In the genomic region with DNA sequence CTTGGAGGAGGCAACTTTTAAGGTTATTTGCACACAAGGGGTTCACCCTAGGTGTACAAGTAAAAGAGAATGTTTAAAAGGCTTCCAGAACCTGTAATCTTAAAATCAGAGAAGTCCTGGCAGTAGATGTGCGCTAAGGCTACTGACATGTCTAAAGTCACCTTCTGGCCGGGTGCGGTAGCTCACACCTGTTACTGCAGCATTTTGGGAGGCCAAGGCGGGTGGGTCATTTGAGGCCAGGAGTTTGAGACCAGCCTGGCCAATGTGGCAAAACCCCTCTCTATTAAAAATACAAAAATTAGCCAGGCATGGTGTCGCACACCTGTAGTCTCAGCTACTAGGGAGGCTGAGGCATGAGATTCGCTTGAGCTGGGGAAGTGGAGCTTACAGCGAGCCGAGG, we compare ENCODE assay signal across 21 cellular contexts. TPM values are rescaled to one million over a fixed set of nuclear protein-coding genes. Genes with fewer than 3 reads are reported as not detected.
DNase-seq lines count a peak whose midpoint lies in the region; ATAC-seq, FAIRE-seq and TF ChIP-seq lines count a peak whose summit lies in the region.
"Had no signal": no experiment of that assay in that cellular context is flagged by ENCODE, and none has a peak within 500 bp of the region (broad histone marks: within the 10 kb centered on the region; RNA-seq: fewer than 3 reads in every experiment).

No MANE protein-coding gene starts in this region.

- no TSS peak for BruUV-seq in HepG2 (replicated peaks; lab: Mats Ljungman, UMichigan)

- no peak overlapping the region for H4K5ac ChIP-seq in H1 (ENCODE audit: insufficient read length, low read depth, low read length)

- TF ChIP-seq RAD21 in HepG2 (CRISPR knock-in tag; IDR thresholded peaks at IDR 0.05): no peak
- TF ChIP-seq RAD21 in H1 (IDR thresholded peaks at IDR 0.05 in 1 of 2, conservative IDR thresholded peaks at IDR 0.05 in 1 of 2; ENCODE audit: low read depth in 2 of 2, low read length in 2 of 2): no peak

- no peak overlapping the region for H3K56ac ChIP-seq in H1 (replicated peaks; ENCODE audit: insufficient read length, low read depth, low read length)

- peaks cover 3% of the 10 kb centered on the region for H3K4me1 Mint-ChIP-seq in osteocyte (ENCODE audit: unreplicated experiment)
- H3K4me1 Mint-ChIP-seq: CD8-positive, alpha-beta memory T cell had no signal

- CTCF ChIA-PET in HepG2 (lab: Yijun Ruan, JAX; ENCODE audit: low intra/inter-chr PET ratio, low total read pairs): no interaction called here
- CTCF ChIA-PET in H1 (lab: Charles Lee; ENCODE audit: partially characterized antibody): interaction anchor here (0.5 to 3.8 kb wide), 8 partner anchors 9 to 286 kb away, joined by 3 to 35 read pairs (median 3); no protein-coding TSS in a partner anchor

- H3K79me2 ChIP-seq in HepG2 (ENCODE audit: insufficient read depth, low read length) (no peaks in the 10 kb centered on the region), Karpas-422 (ENCODE audit: low read length) (no peaks in the 10 kb centered on the region), H1 (ENCODE audit: control insufficient read depth in 1 of 2, insufficient read depth in 2 of 2, low read length in 2 of 2) (no peaks in the 10 kb centered on the region)

- POLR2A ChIA-PET in HepG2 (lab: Yijun Ruan, JAX): no interaction called here
- POLR2A ChIA-PET in H1 (lab: Charles Lee; ENCODE audit: partially characterized antibody): interaction anchor here (0.6 to 2.1 kb wide), 3 partner anchors 10 to 195 kb away, joined by 3 to 6 read pairs (median 4); no protein-coding TSS in a partner anchor

- no peak overlapping the region for H2BK120ac ChIP-seq in H1 (replicated peaks; ENCODE audit: low read depth, low read length)

- H2AK5ac ChIP-seq in H1 (ENCODE audit: low read depth, low read length): no peak overlapping the region

- H3K9me3 ChIP-seq in HepG2 (ENCODE audit: low read length) (no peaks in the 10 kb centered on the region), right lobe of liver (no peaks in the 10 kb centered on the region), Karpas-422 (ENCODE audit: low read length) (no peaks in the 10 kb centered on the region), H1 (ENCODE audit: insufficient read depth in 2 of 2, low read depth in 1 of 2, low read length in 1 of 2) (no peaks in the 10 kb centered on the region)
- H3K9me3 ChIP-seq: BE2C; BLaER1 treated with 17β-estradiol and CSF1 and Interleukin-3, amounts not matched to agents 10 nM and 100 nM; HAP-1 had no signal

- no peaks in the 10 kb centered on the region for H3K27me3 Mint-ChIP-seq in osteocyte (ENCODE audit: unreplicated experiment)
- H3K27me3 Mint-ChIP-seq: CD4-positive, alpha-beta T cell; CD8-positive, alpha-beta memory T cell had no signal

- H3K9me3 Mint-ChIP-seq in osteocyte (ENCODE audit: unreplicated experiment): no peaks in the 10 kb centered on the region
- H3K9me3 Mint-ChIP-seq: CD14-positive monocyte; CD4-positive, alpha-beta T cell; CD8-positive, alpha-beta memory T cell had no signal

- H3K4me1 ChIP-seq in HepG2 (ENCODE audit: insufficient read depth, low read length) (no peaks in the 10 kb centered on the region; the same call in 1 of the 2 replicates), right lobe of liver (no peaks in the 10 kb centered on the region), Karpas-422 (ENCODE audit: low read length) (no peaks in the 10 kb centered on the region), H1 (replicated peaks in 1 of 4; ENCODE audit: control insufficient read depth in 3 of 4, insufficient read depth in 4 of 4, low read length in 3 of 4) (peaks cover 0 to 10% (median 5%) of the 10 kb centered on the region in 4 experiments; a peak in 4 of 7 replicates)
- H3K4me1 ChIP-seq: BE2C had no signal

- FAIRE-seq in HepG2 (lab: Jason Lieb, UNC) (no peak), H1 (lab: Jason Lieb, UNC) (no peak)
- FAIRE-seq: A204.1, GM18507 had no signal

- H4K8ac ChIP-seq in H1 (ENCODE audit: extremely low read depth, insufficient read depth, low read length): no peak overlapping the region

- H3K14ac ChIP-seq in H1 (ENCODE audit: insufficient read length): no peak overlapping the region

- DNase-seq in HepG2 (ENCODE audit: low spot score) (no peak), right lobe of liver (no peak), Karpas-422 (peak; percentile 38), H1 (ENCODE audit: low read depth in 1 of 2, low spot score in 2 of 2) (no peak), osteocyte (ENCODE audit: extremely low spot score, unreplicated experiment) (peak; percentile 25), RKO (ENCODE audit: low spot score) (no peak), NCI-H1694 (lab: John Stamatoyannopoulos, UW) (no peak), cerebellar nuclear complex (lab: John Stamatoyannopoulos, UW) (no peak)
- DNase-seq: BE2C; Calu3; CD4-positive, alpha-beta T cell; CD8-positive, alpha-beta memory T cell; DMS53; DMS79 treated with DMSO at 0.1 percent for 48 hours; GF-D8 had no signal

- no peaks in the 10 kb centered on the region for H3K79me1 ChIP-seq in H1 (ENCODE audit: low read depth, low read length)

- H3K27ac Mint-ChIP-seq in osteocyte (ENCODE audit: unreplicated experiment): no peak overlapping the region
- H3K27ac Mint-ChIP-seq: CD4-positive, alpha-beta T cell had no signal

- no peak overlapping the region for H4K91ac ChIP-seq in H1 (replicated peaks; ENCODE audit: insufficient read length, low read length)

- no peaks in the 10 kb centered on the region for H3K9me2 ChIP-seq in Karpas-422 (replicated peaks; ENCODE audit: insufficient read depth, low read length)

- H2BK5ac ChIP-seq in H1 (ENCODE audit: low read depth, low read length): no peak overlapping the region

- intact Hi-C loops in HepG2 (cut with micrococcal nuclease; ENCODE audit: unreplicated experiment): no loop called here
- intact Hi-C loops in right lobe of liver (cut with DNase I): no loop called here

- no peak overlapping the region for H2BK12ac ChIP-seq in H1 (ENCODE audit: low read depth, low read length)

- H3K4me3 ChIP-seq in HepG2 (replicated peaks in 1 of 3; ENCODE audit: insufficient read depth in 1 of 3, low read depth in 2 of 3, low read length in 3 of 3): no peak overlapping the region
- no peak overlapping the region for H3K4me3 ChIP-seq in right lobe of liver
- H3K4me3 ChIP-seq in Karpas-422 (ENCODE audit: low read length): no peak overlapping the region
- H3K4me3 ChIP-seq in H1 (ENCODE audit: extremely low read depth in 1 of 4, insufficient read depth in 2 of 4, low read depth in 3 of 4, low read length in 4 of 4): no peak overlapping the region
- H3K4me3 ChIP-seq: BLaER1 treated with 17β-estradiol and CSF1 and Interleukin-3, amounts not matched to agents 10 nM and 100 nM; HAP-1 had no signal

- TF ChIP-seq EP300 in HepG2 (IDR thresholded peaks at IDR 0.05; ENCODE audit: low read depth in 2 of 2, low read length in 2 of 2) (no peak), HepG2 (CRISPR knock-in tag; IDR thresholded peaks at IDR 0.05; ENCODE audit: borderline replicate concordance) (no peak), H1 (IDR thresholded peaks at IDR 0.05; ENCODE audit: borderline replicate concordance in 1 of 2, low read depth in 2 of 2, low read length in 2 of 2) (no peak)

- no peak for TF ChIP-seq POLR2A in HepG2 (IDR thresholded peaks at IDR 0.05; ENCODE audit: insufficient read depth in 1 of 2, low read depth in 2 of 2, low read length in 2 of 2)
- no peak for TF ChIP-seq POLR2A in right lobe of liver (IDR thresholded peaks at IDR 0.05)
- no peak for TF ChIP-seq POLR2A in H1 (IDR thresholded peaks at IDR 0.05; ENCODE audit: control extremely low read depth in 1 of 2, low read depth in 2 of 2, low read length in 2 of 2)

- H2BK15ac ChIP-seq in H1 (ENCODE audit: low read length): no peak overlapping the region

- peaks cover 11% of the 10 kb centered on the region for H3K36me3 Mint-ChIP-seq in osteocyte (ENCODE audit: unreplicated experiment)

- no peaks in the 10 kb centered on the region for H4K20me1 ChIP-seq in HepG2 (ENCODE audit: insufficient read depth, low read length)
- 0 out of 2 replicates have a peak, but pooled peaks cover 3% of the 10 kb centered on the region for H4K20me1 ChIP-seq in Karpas-422 (ENCODE audit: insufficient read depth, low read depth, low read length)
- no peaks in the 10 kb centered on the region for H4K20me1 ChIP-seq in H1 (replicated peaks in 1 of 2; ENCODE audit: control insufficient read depth in 1 of 2, insufficient read depth in 2 of 2, low read length in 2 of 2)

- H3K4ac ChIP-seq in H1 (replicated peaks; ENCODE audit: insufficient read length, low read depth, low read length): no peak overlapping the region

- H3K36me3 ChIP-seq in HepG2 (replicated peaks in 1 of 2; ENCODE audit: control insufficient read depth in 1 of 2, insufficient read depth in 2 of 2, low read length in 2 of 2): peaks cover 0 to 10% of the 10 kb centered on the region in 2 experiments; a peak in 2 of 5 replicates
- peaks cover 0 to 33% (median 13%) of the 10 kb centered on the region in 4 donors for H3K36me3 ChIP-seq in right lobe of liver
- peaks cover 32% of the 10 kb centered on the region; the same call in 1 of the 2 replicates for H3K36me3 ChIP-seq in Karpas-422 (ENCODE audit: insufficient read depth, low read length)
- peaks cover 0 to 25% (median 11%) of the 10 kb centered on the region in 4 experiments; a peak in 6 of 8 replicates for H3K36me3 ChIP-seq in H1 (ENCODE audit: control insufficient read depth in 2 of 4, insufficient read depth in 4 of 4, low read length in 3 of 4)

- H3K27me3 ChIP-seq in HepG2 (ENCODE audit: control insufficient read depth in 1 of 2, insufficient read depth in 2 of 2, low read length in 2 of 2) (no peaks in the 10 kb centered on the region), right lobe of liver (no peaks in the 10 kb centered on the region), Karpas-422 (ENCODE audit: low read length) (no peaks in the 10 kb centered on the region), H1 (replicated peaks in 1 of 4; ENCODE audit: control insufficient read depth in 3 of 4, extremely low read depth in 1 of 4, insufficient read depth in 3 of 4, low read length in 3 of 4) (no peaks in the 10 kb centered on the region)
- H3K27me3 ChIP-seq: BE2C; BLaER1 treated with 17β-estradiol and CSF1 and Interleukin-3, amounts not matched to agents 10 nM and 100 nM had no signal

- in situ Hi-C loops in HepG2 (cut with HindIII; ENCODE audit: extremely low pct_ligation_motif_present, low pct_unique_long_range_greater_than_20kb): no loop called here

- H2BK20ac ChIP-seq in H1 (ENCODE audit: low read length): no peak overlapping the region

- H3K4me2 ChIP-seq in HepG2 (ENCODE audit: low read depth, low read length) (no peak overlapping the region), Karpas-422 (ENCODE audit: low read depth, low read length, poor library complexity, severe bottlenecking) (no peak overlapping the region), H1 (ENCODE audit: insufficient read depth in 1 of 2, low read depth in 2 of 2, low read length in 2 of 2) (no peak overlapping the region)

- no peak overlapping the region for H3K23ac ChIP-seq in H1 (ENCODE audit: insufficient read length)

- 96% methylated on average over 8 of the region's 8 CpGs for WGBS in HepG2 (ENCODE audit: low lambda C conversion rate)
- 84% methylated on average over 3 of the region's 8 CpGs for WGBS in right lobe of liver (ENCODE audit: insufficient coverage, low coverage, low lambda C conversion rate, missing lambda C conversion rate)
- WGBS in H1 (ENCODE audit: extremely low coverage in 1 of 2, insufficient coverage in 1 of 2, insufficient read length in 1 of 2, insufficient replicate concordance in 2 of 2, low coverage in 1 of 2, low lambda C conversion rate in 2 of 2, missing lambda C conversion rate in 1 of 2), 2 experiments: 90% methylated on average over 8 of the region's 8 CpGs; no CpG with 5 or more reads in 1 of the 2 experiments

- H3K9ac ChIP-seq in HepG2 (ENCODE audit: insufficient read depth, low read depth, low read length) (no peak overlapping the region), Karpas-422 (ENCODE audit: low read length) (no peak overlapping the region), H1 (replicated peaks in 1 of 4; ENCODE audit: extremely low read depth in 1 of 4, low read depth in 3 of 4, low read length in 3 of 4) (no peak overlapping the region)
- H3K9ac ChIP-seq: BLaER1 treated with 17β-estradiol and CSF1 and Interleukin-3, amounts not matched to agents 10 nM and 100 nM had no signal

- H3K23me2 ChIP-seq in H1 (ENCODE audit: low read depth, low read length): no peaks in the 10 kb centered on the region

- H2AFZ ChIP-seq in HepG2 (ENCODE audit: low read length) (no peak overlapping the region), Karpas-422 (ENCODE audit: low read length) (no peak overlapping the region), H1 (ENCODE audit: low read length) (no peak overlapping the region)

- TF ChIP-seq CTCF in HepG2 (CRISPR knock-in tag; IDR thresholded peaks at IDR 0.05): no peak
- TF ChIP-seq CTCF in right lobe of liver (IDR thresholded peaks at IDR 0.05): no peak
- TF ChIP-seq CTCF in H1 (IDR thresholded peaks at IDR 0.05; ENCODE audit: control extremely low read depth in 1 of 3, insufficient read depth in 1 of 3, low read depth in 1 of 3, low read length in 3 of 3): peak in 1 of 3 experiments; percentile 8; a peak in 1 of 4 replicates
- TF ChIP-seq CTCF in osteocyte (IDR thresholded peaks at IDR 0.05): no peak

- peak overlapping the region; percentile 21; the same call in 1 of the 2 replicates for H3K18ac ChIP-seq in H1 (ENCODE audit: extremely low read depth, low read length)

- no peak overlapping the region for H3K4me3 Mint-ChIP-seq in osteocyte (ENCODE audit: unreplicated experiment)
- H3K4me3 Mint-ChIP-seq: CD14-positive monocyte; CD4-positive, alpha-beta T cell; CD8-positive, alpha-beta memory T cell had no signal

- ATAC-seq in HepG2 (peak; percentile 35; the same call in 2 of the 3 replicates), right lobe of liver (no peak)

- H3K27ac ChIP-seq in HepG2 (ENCODE audit: extremely low read length, insufficient read depth, low read length): no peak overlapping the region
- no peak overlapping the region for H3K27ac ChIP-seq in right lobe of liver
- no peak overlapping the region for H3K27ac ChIP-seq in Karpas-422 (ENCODE audit: low read length)
- no peak overlapping the region for H3K27ac ChIP-seq in H1 (ENCODE audit: low read depth, low read length)
- H3K27ac ChIP-seq: 22Rv1; BLaER1 treated with 17β-estradiol and CSF1 and Interleukin-3, amounts not matched to agents 10 nM and 100 nM had no signal

RNA-seq across cellular contexts. Expression of a gene that starts 20.3 kb away (rescaled TPM):
- total RNA-seq in HepG2 (2016; rRNA removed; fragmentation: Illumina TruSeq; extraction: Trizol): 7.8 and 18.1 TPM in 2 replicates
- total RNA-seq in HepG2 (2016; cell fraction: cytosol; rRNA removed; fragmentation: Illumina TruSeq; extraction: Trizol; ENCODE audit: low read depth): 3.9 and 4.1 TPM in 2 replicates
- 9.1 and 17.5 TPM in 2 replicates for total RNA-seq in HepG2 (2016; cell fraction: insoluble cytoplasmic fraction; rRNA removed; fragmentation: Illumina TruSeq; extraction: Trizol)
- total RNA-seq in HepG2 (2016; cell fraction: membrane; rRNA removed; fragmentation: Illumina TruSeq; extraction: Trizol): 7.7 and 8.1 TPM in 2 replicates
- total RNA-seq in HepG2 (2016; cell fraction: nucleus; rRNA removed; fragmentation: Illumina TruSeq; extraction: Trizol): 16.1 and 18.0 TPM in 2 replicates
- polyA plus RNA-seq in HepG2 (2011; rRNA removed): 27.8 and 35.9 TPM in 2 replicates
- 16.4 and 34.9 TPM in 2 replicates for polyA plus RNA-seq in HepG2 (2011; cell fraction: cytosol; rRNA removed)
- 4.6 and 11.0 TPM in 2 replicates for polyA plus RNA-seq in HepG2 (2011; cell fraction: nucleus; rRNA removed)
- polyA plus RNA-seq in HepG2 (2012): 21.7 and 21.9 TPM in 2 replicates
- polyA plus RNA-seq in HepG2 (2016; cell fraction: cytosol; fragmentation: Illumina TruSeq; extraction: Trizol; ENCODE audit: low read depth): 3.8 and 4.1 TPM in 2 replicates
- polyA plus RNA-seq in HepG2 (2016; cell fraction: insoluble cytoplasmic fraction; fragmentation: Illumina TruSeq; extraction: Trizol; ENCODE audit: low read depth): 10.2 and 13.3 TPM in 2 replicates
- polyA plus RNA-seq in HepG2 (2016; cell fraction: membrane; fragmentation: Illumina TruSeq; extraction: Trizol; ENCODE audit: low read depth): 6.0 and 6.5 TPM in 2 replicates
- 26.5 and 33.6 TPM in 2 replicates for polyA plus RNA-seq in HepG2 (2016; cell fraction: nucleus; fragmentation: Illumina TruSeq; extraction: Trizol; ENCODE audit: insufficient read depth, low read depth)
- polyA minus RNA-seq in HepG2 (2011; rRNA and poly(A)+ RNA removed; ENCODE audit: low replicate concordance): 8.8 and 84.1 TPM in 2 replicates
- 12.9 and 16.5 TPM in 2 replicates for polyA minus RNA-seq in HepG2 (2011; cell fraction: cytosol; rRNA and poly(A)+ RNA removed)
- polyA minus RNA-seq in HepG2 (2011; cell fraction: nucleus; rRNA and poly(A)+ RNA removed): 6.3 and 10.9 TPM in 2 replicates
- 10 to 100 TPM; 17.9 to 43.5 (median 29.0) TPM for total RNA-seq in right lobe of liver
- 12.9 and 36.1 TPM in 2 replicates for total RNA-seq in Karpas-422 (2014; rRNA removed; shearing (Covaris generic); ENCODE audit: low replicate concordance)
- 46.1 TPM in 2 replicates for total RNA-seq in H1 (2021; fragmentation: NEBNext Ultra II Directional; extraction: Animal tissue kit (Norgen Biotek cat#: 25700))
- 60.1 and 114 TPM in 2 replicates for polyA plus RNA-seq in H1 (2011; rRNA removed)
- polyA plus RNA-seq in H1 (2011; cell fraction: cytosol; rRNA removed): 69.2 TPM
- 7.1 TPM for polyA plus RNA-seq in H1 (2011; cell fraction: nucleus; rRNA removed)
- 29.1 to 54.8 TPM (median 33.3 TPM) in 4 replicates for polyA plus RNA-seq in H1 (2012, experiment 1 of 2)
- 61.8 TPM for polyA plus RNA-seq in H1 (2012, experiment 2 of 2)
- 46.9 TPM for polyA plus RNA-seq in H1 (2013, experiment 1 of 2)
- 51.6 TPM for polyA plus RNA-seq in H1 (2013, experiment 2 of 2)
- polyA minus RNA-seq in H1 (2011; rRNA and poly(A)+ RNA removed): 35.7 and 36.7 TPM in 2 replicates
- polyA minus RNA-seq in H1 (2011; cell fraction: cytosol; rRNA and poly(A)+ RNA removed): 19.8 TPM
- 25.1 TPM for polyA minus RNA-seq in H1 (2011; cell fraction: nucleus; rRNA and poly(A)+ RNA removed)
- 110 and 117 TPM in 2 replicates for total RNA-seq in osteocyte

RNA-seq across cellular contexts. Expression of a gene that starts 48.9 kb away (rescaled TPM):
- total RNA-seq in HepG2 (2016; rRNA removed; fragmentation: Illumina TruSeq; extraction: Trizol) (29.1 and 38.2 TPM in 2 replicates), right lobe of liver (10 to 100 TPM; 11.5 to 20.9 (median 15.3) TPM), osteocyte (26.0 and 28.1 TPM in 2 replicates)
- 3.6 and 4.3 TPM in 2 replicates for total RNA-seq in HepG2 (2016; cell fraction: cytosol; rRNA removed; fragmentation: Illumina TruSeq; extraction: Trizol; ENCODE audit: low read depth)
- total RNA-seq in HepG2 (2016; cell fraction: insoluble cytoplasmic fraction; rRNA removed; fragmentation: Illumina TruSeq; extraction: Trizol): 29.7 and 37.5 TPM in 2 replicates
- 12.9 and 13.7 TPM in 2 replicates for total RNA-seq in HepG2 (2016; cell fraction: membrane; rRNA removed; fragmentation: Illumina TruSeq; extraction: Trizol)
- 20.6 and 25.7 TPM in 2 replicates for total RNA-seq in HepG2 (2016; cell fraction: nucleus; rRNA removed; fragmentation: Illumina TruSeq; extraction: Trizol)
- polyA plus RNA-seq in HepG2 (2011; rRNA removed) (6.9 and 8.5 TPM in 2 replicates), H1 (2011; rRNA removed) (8.6 and 10.3 TPM in 2 replicates)
- 5.0 and 5.6 TPM in 2 replicates for polyA plus RNA-seq in HepG2 (2011; cell fraction: cytosol; rRNA removed)
- 5.5 and 6.6 TPM in 2 replicates for polyA plus RNA-seq in HepG2 (2011; cell fraction: nucleus; rRNA removed)
- polyA plus RNA-seq in HepG2 (2012): 7.4 and 8.5 TPM in 2 replicates
- 1.5 and 2.2 TPM in 2 replicates for polyA plus RNA-seq in HepG2 (2016; cell fraction: cytosol; fragmentation: Illumina TruSeq; extraction: Trizol; ENCODE audit: low read depth)
- polyA plus RNA-seq in HepG2 (2016; cell fraction: insoluble cytoplasmic fraction; fragmentation: Illumina TruSeq; extraction: Trizol; ENCODE audit: low read depth): 25.0 and 28.7 TPM in 2 replicates
- 4.5 and 6.0 TPM in 2 replicates for polyA plus RNA-seq in HepG2 (2016; cell fraction: membrane; fragmentation: Illumina TruSeq; extraction: Trizol; ENCODE audit: low read depth)
- 18.0 and 25.6 TPM in 2 replicates for polyA plus RNA-seq in HepG2 (2016; cell fraction: nucleus; fragmentation: Illumina TruSeq; extraction: Trizol; ENCODE audit: insufficient read depth, low read depth)
- polyA minus RNA-seq in HepG2 (2011; rRNA and poly(A)+ RNA removed; ENCODE audit: low replicate concordance): 9.9 and 23.9 TPM in 2 replicates
- 12.4 and 15.0 TPM in 2 replicates for polyA minus RNA-seq in HepG2 (2011; cell fraction: cytosol; rRNA and poly(A)+ RNA removed)
- 36.1 and 39.4 TPM in 2 replicates for polyA minus RNA-seq in HepG2 (2011; cell fraction: nucleus; rRNA and poly(A)+ RNA removed)
- total RNA-seq in Karpas-422 (2014; rRNA removed; shearing (Covaris generic); ENCODE audit: low replicate concordance): 20.8 and 33.4 TPM in 2 replicates
- total RNA-seq in H1 (2021; fragmentation: NEBNext Ultra II Directional; extraction: Animal tissue kit (Norgen Biotek cat#: 25700)): 37.0 and 42.5 TPM in 2 replicates
- 12.3 TPM for polyA plus RNA-seq in H1 (2011; cell fraction: cytosol; rRNA removed)
- 9.2 TPM for polyA plus RNA-seq in H1 (2011; cell fraction: nucleus; rRNA removed)
- 16.9 to 26.1 TPM (median 20.0 TPM) in 4 replicates for polyA plus RNA-seq in H1 (2012, experiment 1 of 2)
- 2.6 TPM for polyA plus RNA-seq in H1 (2012, experiment 2 of 2)
- 15.0 TPM for polyA plus RNA-seq in H1 (2013, experiment 1 of 2)
- polyA plus RNA-seq in H1 (2013, experiment 2 of 2): 14.4 TPM
- 23.7 and 26.4 TPM in 2 replicates for polyA minus RNA-seq in H1 (2011; rRNA and poly(A)+ RNA removed)
- polyA minus RNA-seq in H1 (2011; cell fraction: cytosol; rRNA and poly(A)+ RNA removed): 25.9 TPM
- 33.7 TPM for polyA minus RNA-seq in H1 (2011; cell fraction: nucleus; rRNA and poly(A)+ RNA removed)

Comparison
In these comparisons a context has a peak if more than half of its experiments do, and no peak if none do; other contexts are left out.
1. DNase-seq: peak in Karpas-422 (single experiment) and osteocyte (single experiment); none in HepG2 (single experiment), right lobe of liver (0 of 3), H1 (0 of 2), RKO (single experiment), NCI-H1694 (single experiment) and cerebellar nuclear complex (0 of 2).